13 cellular contexts compared by ENCODE assay signal in genomic region chr5:124936626-124936933, GRCh38.
DNase-seq lines count a peak whose midpoint lies in the region; ATAC-seq and TF ChIP-seq lines count a peak whose summit lies in the region.
"Had no signal": no experiment of that assay in that cellular context is flagged by ENCODE, and none has a peak within 500 bp of the region (broad histone marks: within the 10 kb centered on the region; RNA-seq: fewer than 3 reads in every experiment).

No MANE protein-coding gene starts in this region.

- ATAC-seq in GM19324 (IDR thresholded peaks at IDR 0.05; ENCODE audit: low FRiP score, unreplicated experiment) (peak; percentile 67), HG02623 (IDR thresholded peaks at IDR 0.05; ENCODE audit: unreplicated experiment) (peak; percentile 42), HG03432 (IDR thresholded peaks at IDR 0.05; ENCODE audit: unreplicated experiment) (peak; percentile 54), PC-3 (no peak)
- ATAC-seq in stimulated activated effector memory CD8-positive, alpha-beta T cell treated with anti-CD3 and anti-CD28 coated beads, Interleukin-12 subunit alpha, Interleukin-12 subunit beta, amount 100 ng/mL, for 72 hours, result no peak
- ATAC-seq: left colon had no signal

- H3K4me1 Mint-ChIP-seq in stimulated activated effector memory CD8-positive, alpha-beta T cell treated with anti-CD3 and anti-CD28 coated beads, Interleukin-12 subunit alpha, Interleukin-12 subunit beta, amount 100 ng/mL, for 72 hours, result no peaks in the 10 kb centered on the region

- BruUV-seq in PC-3 (replicated peaks; lab: Mats Ljungman, UMichigan), result no TSS peak

- H4K20me1 ChIP-seq in PC-3 (ENCODE audit: low read length), result no peaks in the 10 kb centered on the region

- TF ChIP-seq POLR2A in suprapubic skin (IDR thresholded peaks at IDR 0.05), result no peak

- no peak for TF ChIP-seq EP300 in suprapubic skin (IDR thresholded peaks at IDR 0.05)

- peak overlapping the region; percentile 68 for H3K27ac Mint-ChIP-seq in stimulated activated effector memory CD8-positive, alpha-beta T cell treated with anti-CD3 and anti-CD28 coated beads, Interleukin-12 subunit alpha, Interleukin-12 subunit beta, amount 100 ng/mL, for 72 hours
- H3K27ac Mint-ChIP-seq: activated naive CD4-positive, alpha-beta T cell treated with anti-CD3 and anti-CD28 coated beads, Interleukin-2, amount 10 ng/mL, durations not matched to agents 7 days and 5 days had no signal

- CTCF ChIA-PET in PC-3 (lab: Charles Lee), result no interaction called here

- H3K9me2 ChIP-seq in PC-3 (replicated peaks; ENCODE audit: low read length), result no peaks in the 10 kb centered on the region

- no peak overlapping the region for H3K4me2 ChIP-seq in PC-3 (ENCODE audit: low read length)

- H3K36me3 Mint-ChIP-seq in stimulated activated effector memory CD8-positive, alpha-beta T cell treated with anti-CD3 and anti-CD28 coated beads, Interleukin-12 subunit alpha, Interleukin-12 subunit beta, amount 100 ng/mL, for 72 hours, result no peaks in the 10 kb centered on the region
- H3K36me3 Mint-ChIP-seq: activated naive CD4-positive, alpha-beta T cell treated with anti-CD3 and anti-CD28 coated beads, Interleukin-2, amount 10 ng/mL, durations not matched to agents 7 days and 5 days had no signal

- no peak overlapping the region for H2AFZ ChIP-seq in PC-3 (ENCODE audit: low read length)

- no peaks in the 10 kb centered on the region for H3F3A ChIP-seq in PC-3 (ENCODE audit: low read length, unreplicated experiment)

- no peak overlapping the region for H3K4me3 Mint-ChIP-seq in stimulated activated effector memory CD8-positive, alpha-beta T cell treated with anti-CD3 and anti-CD28 coated beads, Interleukin-12 subunit alpha, Interleukin-12 subunit beta, amount 100 ng/mL, for 72 hours
- H3K4me3 Mint-ChIP-seq: activated naive CD4-positive, alpha-beta T cell treated with anti-CD3 and anti-CD28 coated beads, Interleukin-2, amount 10 ng/mL, durations not matched to agents 7 days and 5 days had no signal

- no peak overlapping the region for H3K9ac ChIP-seq in PC-3 (ENCODE audit: low read length)

- H3K9me3 ChIP-seq in suprapubic skin (no peaks in the 10 kb centered on the region), PC-3 (ENCODE audit: low read length) (no peaks in the 10 kb centered on the region)

- peaks cover 12% of the 10 kb centered on the region for H3K9me3 Mint-ChIP-seq in stimulated activated effector memory CD8-positive, alpha-beta T cell treated with anti-CD3 and anti-CD28 coated beads, Interleukin-12 subunit alpha, Interleukin-12 subunit beta, amount 100 ng/mL, for 72 hours

- 86% methylated on average over 4 of the region's 4 CpGs for WGBS in suprapubic skin

- H3K36me3 ChIP-seq in suprapubic skin (no peaks in the 10 kb centered on the region), PC-3 (ENCODE audit: low read depth, low read length) (no peaks in the 10 kb centered on the region)

- TF ChIP-seq CTCF in suprapubic skin (IDR thresholded peaks at IDR 0.05), result no peak
- TF ChIP-seq CTCF in PC-3 (conservative IDR thresholded peaks at IDR 0.05; ENCODE audit: low read depth, low read length), result no peak

- no peak for DNase-seq in stimulated activated effector memory CD8-positive, alpha-beta T cell treated with anti-CD3 and anti-CD28 coated beads, Interleukin-12 subunit alpha, Interleukin-12 subunit beta, amount 100 ng/mL, for 72 hours (ENCODE audit: low spot score in 2 of 2)
- no peak for DNase-seq in NCI-H2029 treated with DMSO at 0.1 percent for 48 hours (lab: John Stamatoyannopoulos, UW)
- DNase-seq in suprapubic skin (ENCODE audit: low spot score in 2 of 2), result no peak
- no peak for DNase-seq in PC-3
- no peak for DNase-seq in NCI-H2171 (lab: John Stamatoyannopoulos, UW)
- DNase-seq: activated naive CD4-positive, alpha-beta T cell treated with anti-CD3 and anti-CD28 coated beads, Interleukin-2, amount 10 ng/mL, durations not matched to agents 7 days and 5 days; KG1; left colon; stimulated activated CD4-positive, alpha-beta T cell treated with anti-CD3 and anti-CD28 coated beads, Interleukin-2, amount 100 ng/mL, for 24 hours had no signal

- no peak overlapping the region for H3K27ac ChIP-seq in suprapubic skin
- no peak overlapping the region for H3K27ac ChIP-seq in PC-3 (ENCODE audit: low read length)
- H3K27ac ChIP-seq: SK-N-MC had no signal

- H3K79me2 ChIP-seq in PC-3 (ENCODE audit: low read length), result no peaks in the 10 kb centered on the region

- intact Hi-C loops in PC-3 (cut with micrococcal nuclease), result no loop called here

- H3K4me3 ChIP-seq in suprapubic skin (no peak overlapping the region), PC-3 (ENCODE audit: low read length) (no peak overlapping the region)
- H3K4me3 ChIP-seq: SK-N-MC had no signal

- H3K4me1 ChIP-seq in suprapubic skin (peaks cover 5% of the 10 kb centered on the region), PC-3 (ENCODE audit: insufficient read depth, low read length) (no peaks in the 10 kb centered on the region)

- H3K27me3 ChIP-seq in suprapubic skin (no peaks in the 10 kb centered on the region), PC-3 (ENCODE audit: low read length) (no peaks in the 10 kb centered on the region)

- POLR2A ChIA-PET in PC-3 (lab: Charles Lee; ENCODE audit: unreplicated experiment), result no interaction called here

Comparison
In these comparisons a context has a peak if more than half of its experiments do, and no peak if none do; other contexts are left out.
1. ATAC-seq: peak in GM19324 (single experiment), HG02623 (single experiment) and HG03432 (single experiment); none in stimulated activated effector memory CD8-positive, alpha-beta T cell treated with anti-CD3 and anti-CD28 coated beads, Interleukin-12 subunit alpha, Interleukin-12 subunit beta, amount 100 ng/mL, for 72 hours (single experiment) and PC-3 (single experiment).